ENCODE assay signal across 10 cellular contexts in the genomic region with DNA sequence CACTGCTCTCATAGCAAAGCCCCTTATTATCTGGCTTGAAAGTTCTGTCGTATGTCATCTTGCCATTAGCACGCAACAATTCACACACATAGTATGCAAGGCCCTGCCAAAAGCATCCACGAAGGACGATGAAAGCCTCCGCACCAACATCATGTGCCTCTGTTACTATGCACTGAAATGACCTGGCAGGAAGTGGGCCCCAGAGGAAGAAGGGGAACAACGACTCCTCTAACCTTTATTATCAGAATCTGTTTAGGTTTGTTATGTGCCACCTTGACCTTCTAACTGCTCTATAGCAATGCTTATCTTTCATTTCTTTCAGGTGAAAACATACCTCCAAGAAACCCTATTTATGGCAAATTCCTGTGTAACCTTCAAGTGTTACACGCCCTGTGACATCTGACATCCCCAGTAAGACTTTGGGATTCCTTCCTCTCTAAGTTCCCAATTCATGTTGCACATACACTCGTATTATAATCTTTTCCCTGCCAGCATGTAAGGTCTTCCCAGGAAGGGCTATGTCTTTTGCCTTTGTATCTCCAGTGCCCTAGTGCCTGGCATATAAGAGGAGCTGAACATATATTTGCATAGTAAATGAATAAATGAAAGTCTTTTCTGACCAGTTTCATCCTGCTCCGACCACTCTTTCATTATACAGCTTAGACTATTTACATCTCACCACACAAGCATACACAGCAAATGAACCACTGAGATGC. TPM values are rescaled to one million over a fixed set of nuclear protein-coding genes. Genes with fewer than 3 reads are reported as not detected.
DNase-seq lines count a peak whose midpoint lies in the region; ATAC-seq, FAIRE-seq and TF ChIP-seq lines count a peak whose summit lies in the region.
"Had no signal": no experiment of that assay in that cellular context is flagged by ENCODE, and none has a peak within 500 bp of the region (broad histone marks: within the 10 kb centered on the region; RNA-seq: fewer than 3 reads in every experiment).

No MANE protein-coding gene starts in this region.

- peak; percentile 85 for ATAC-seq in GM21737 (IDR thresholded peaks at IDR 0.05; ENCODE audit: unreplicated experiment)

- no peak overlapping the region for H3K4ac ChIP-seq in neuronal stem cell (ENCODE audit: low read length)

- no peaks in the 10 kb centered on the region for H3K36me3 ChIP-seq in MM.1S (replicated peaks; ENCODE audit: insufficient read depth, low read length)
- H3K36me3 ChIP-seq in neuronal stem cell (replicated peaks in 1 of 2; ENCODE audit: control insufficient read depth in 2 of 2, insufficient read depth in 2 of 2, low read length in 2 of 2), result no peaks in the 10 kb centered on the region

- H3K9ac ChIP-seq in MM.1S (ENCODE audit: low read length) (peak overlapping the region; percentile 5; the same call in 1 of the 2 replicates), neuronal stem cell (ENCODE audit: low read depth, low read length, poor library complexity) (no peak overlapping the region)
- H3K9ac ChIP-seq: KMS-11 had no signal

- H3K4me2 ChIP-seq in MM.1S (ENCODE audit: low read depth, low read length), result peak overlapping the region; percentile 87
- no peak overlapping the region for H3K4me2 ChIP-seq in neuronal stem cell (ENCODE audit: insufficient read depth, low read length, poor library complexity, severe bottlenecking)
- H3K4me2 ChIP-seq: KMS-11 had no signal

- H3K9me3 ChIP-seq in MM.1S (replicated peaks; ENCODE audit: insufficient read depth, low read length) (no peaks in the 10 kb centered on the region), neuronal stem cell (replicated peaks in 1 of 2; ENCODE audit: control insufficient read depth in 2 of 2, insufficient read depth in 1 of 2, low read depth in 1 of 2, low read length in 2 of 2) (no peaks in the 10 kb centered on the region)

- H3K9me2 ChIP-seq in MM.1S (replicated peaks; ENCODE audit: insufficient read depth, low read length), result no peaks in the 10 kb centered on the region

- no peak for TF ChIP-seq CTCF in MM.1S (IDR thresholded peaks at IDR 0.05; ENCODE audit: low read length)

- H4K91ac ChIP-seq in neuronal stem cell (ENCODE audit: low read depth, low read length, poor library complexity), result no peak overlapping the region

- no peaks in the 10 kb centered on the region for H3K27me3 ChIP-seq in MM.1S (replicated peaks; ENCODE audit: insufficient read depth, low read length)
- H3K27me3 ChIP-seq in neuronal stem cell (ENCODE audit: control insufficient read depth in 3 of 3, insufficient read depth in 3 of 3, low read depth in 1 of 3, low read length in 3 of 3), result no peaks in the 10 kb centered on the region

- no peak overlapping the region for H2BK5ac ChIP-seq in neuronal stem cell (ENCODE audit: low read length)

- H2AK5ac ChIP-seq in neuronal stem cell (ENCODE audit: low read depth, low read length), result no peak overlapping the region

- H2BK12ac ChIP-seq in neuronal stem cell (ENCODE audit: low read length), result no peak overlapping the region

- H3K27ac ChIP-seq in MM.1S (ENCODE audit: low read length) (peak overlapping the region; percentile 14; the same call in 1 of the 2 replicates), neuronal stem cell (replicated peaks; ENCODE audit: low read length) (no peak overlapping the region)
- H3K27ac ChIP-seq: KMS-11 had no signal

- peak overlapping the region; percentile 45 for H2AFZ ChIP-seq in MM.1S (ENCODE audit: low read length)
- peak overlapping the region; percentile 76 for H2AFZ ChIP-seq in neuronal stem cell (ENCODE audit: low read length)

- H3K79me2 ChIP-seq in MM.1S (ENCODE audit: low read length), result no peaks in the 10 kb centered on the region

- peak; percentile 96 for FAIRE-seq in GM12892 (lab: Jason Lieb, UNC)
- FAIRE-seq: keratinocyte had no signal

- peaks cover 9% of the 10 kb centered on the region; the same call in 1 of the 2 replicates for H3F3A ChIP-seq in MM.1S (ENCODE audit: insufficient read depth, low read length)

- no peak overlapping the region for H3K18ac ChIP-seq in neuronal stem cell (ENCODE audit: low read length)

- no peaks in the 10 kb centered on the region for H3K79me1 ChIP-seq in neuronal stem cell (ENCODE audit: low read depth, low read length)

- peak overlapping the region; percentile 44 for H3K4me3 ChIP-seq in MM.1S (ENCODE audit: low read length)
- no peak overlapping the region for H3K4me3 ChIP-seq in neuronal stem cell (ENCODE audit: low read length in 2 of 2)

- no peak overlapping the region for H2BK15ac ChIP-seq in neuronal stem cell (ENCODE audit: low read length)

- H4K20me1 ChIP-seq in MM.1S (ENCODE audit: insufficient read depth, low read length), result no peaks in the 10 kb centered on the region

- H3K14ac ChIP-seq in neuronal stem cell (ENCODE audit: low read length), result no peak overlapping the region

- H3K23ac ChIP-seq in neuronal stem cell (ENCODE audit: low read depth, low read length, poor library complexity), result no peak overlapping the region

- H4K8ac ChIP-seq in neuronal stem cell (ENCODE audit: low read depth, low read length), result no peak overlapping the region

- TF ChIP-seq POLR2A in GM12892 (IDR thresholded peaks at IDR 0.05; ENCODE audit: low read depth, low read length), result peak; percentile 64; the same call in 1 of the 2 replicates

- WGBS in neuronal stem cell (ENCODE audit: extremely low coverage in 2 of 2, insufficient read length in 2 of 2, insufficient replicate concordance in 1 of 2), 2 donors, result no CpG with 5 or more reads among the region's 9 CpGs

- H2BK120ac ChIP-seq in neuronal stem cell (ENCODE audit: low read depth, low read length), result no peak overlapping the region

- no peak for DNase-seq in GM12892 (ENCODE audit: insufficient read length)
- DNase-seq in MM.1S, result peak; percentile 69
- peak; percentile 83 for DNase-seq in activated effector memory CD4-positive, alpha-beta T cell treated with anti-CD3 and anti-CD28 coated beads, Interleukin-2, amount 50 U/mL, for 16 hours
- no peak for DNase-seq in neuronal stem cell (ENCODE audit: low spot score)
- no peak for DNase-seq in NCI-H446 (lab: John Stamatoyannopoulos, UW)
- no peak for DNase-seq in NCI-H2107 treated with DMSO at 0.1 percent for 48 hours (lab: John Stamatoyannopoulos, UW; ENCODE audit: unreplicated experiment)
- DNase-seq in glomerular visceral epithelial cell (ENCODE audit: extremely low spot score), result no peak

- peaks cover 18% of the 10 kb centered on the region for H3K4me1 ChIP-seq in MM.1S (ENCODE audit: low read length)
- peaks cover 0 to 7% of the 10 kb centered on the region in 2 donors for H3K4me1 ChIP-seq in neuronal stem cell (ENCODE audit: control insufficient read depth in 2 of 2, insufficient read depth in 1 of 2, low read depth in 1 of 2, low read length in 2 of 2)

RNA-seq across cellular contexts. Expression of gene NDUFV2, which starts 7.0 kb away (rescaled TPM):
- 283 TPM for polyA plus RNA-seq in GM12892 (2012; ENCODE audit: missing spikeins)
- 208 TPM for polyA plus RNA-seq in neuronal stem cell (2013, experiment 1 of 2)
- 218 TPM for polyA plus RNA-seq in neuronal stem cell (2013, experiment 2 of 2)

RNA-seq across cellular contexts. Expression of gene ANKRD12, which starts 41.1 kb away (rescaled TPM):
- 21.2 TPM for polyA plus RNA-seq in GM12892 (2012; ENCODE audit: missing spikeins)
- polyA plus RNA-seq in neuronal stem cell (2013, experiment 1 of 2), result 42.6 TPM
- 44.5 TPM for polyA plus RNA-seq in neuronal stem cell (2013, experiment 2 of 2)

Comparison
In these comparisons a context has a peak if more than half of its experiments do, and no peak if none do; other contexts are left out.
1. DNase-seq: peak in MM.1S (single experiment) and activated effector memory CD4-positive, alpha-beta T cell treated with anti-CD3 and anti-CD28 coated beads, Interleukin-2, amount 50 U/mL, for 16 hours (single experiment); none in GM12892 (single experiment), neuronal stem cell (single experiment), NCI-H446 (0 of 2), NCI-H2107 treated with DMSO at 0.1 percent for 48 hours (single experiment) and glomerular visceral epithelial cell (single experiment).